14 cellular contexts compared by ENCODE assay signal in the genomic region with DNA sequence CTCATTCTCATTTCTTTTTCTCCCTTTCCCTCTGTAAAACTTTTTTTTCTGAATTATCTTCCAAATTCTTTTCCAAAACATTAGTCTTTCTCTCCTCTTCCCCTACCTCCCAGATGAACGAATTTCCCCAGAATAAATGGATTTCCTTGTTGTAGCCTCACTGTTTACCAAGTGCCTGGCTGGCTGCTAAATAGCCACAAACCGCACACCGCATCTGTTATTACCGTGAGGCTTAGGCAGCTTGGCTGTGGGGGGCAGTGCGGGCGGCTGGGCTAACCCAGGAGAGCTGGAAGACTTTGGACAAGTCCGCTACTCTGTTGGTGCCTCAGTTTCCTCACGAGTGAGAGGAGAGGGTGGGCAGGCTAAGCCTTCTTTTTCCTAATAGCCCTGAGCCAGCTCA. TPM values are rescaled to one million over a fixed set of nuclear protein-coding genes. Genes with fewer than 3 reads are reported as not detected.
DNase-seq lines count a peak whose midpoint lies in the region; ATAC-seq and TF ChIP-seq lines count a peak whose summit lies in the region.
"Had no signal": no experiment of that assay in that cellular context is flagged by ENCODE, and none has a peak within 500 bp of the region (broad histone marks: within the 10 kb centered on the region; RNA-seq: fewer than 3 reads in every experiment).

No MANE protein-coding gene starts in this region.

- H3K27ac Mint-ChIP-seq in nephron progenitor cell, result peak overlapping the region; percentile 10

- no peaks in the 10 kb centered on the region for H3K36me3 ChIP-seq in heart left ventricle
- no peaks in the 10 kb centered on the region for H3K36me3 ChIP-seq in vagina
- H3K36me3 ChIP-seq in Peyer's patch, result no peaks in the 10 kb centered on the region

- TF ChIP-seq POLR2A in heart left ventricle (IDR thresholded peaks at IDR 0.05) (no peak), vagina (IDR thresholded peaks at IDR 0.05) (no peak), Peyer's patch (IDR thresholded peaks at IDR 0.05) (no peak)

- H3K27ac ChIP-seq in heart left ventricle (peak overlapping the region; percentile 20 to 92 (median 64)), dorsolateral prefrontal cortex (peak overlapping the region in 56 of 59 donors; percentile 8 to 89 (median 75)), vagina (peak overlapping the region; percentile 72), Peyer's patch (peak overlapping the region in 2 of 4 donors; percentile 16 to 25)
- H3K27ac ChIP-seq: epithelial cell of prostate had no signal

- intact Hi-C loops in heart left ventricle (cut with DNase I), result loop anchor here in 9 of 10 donors (5.0 to 10.0 kb wide), 8 partner anchors 58 to 219 kb away; partner anchors contain the start of gene EEF1AKMT1 (in 3 of the 9)
- intact Hi-C loops in Right ventricle myocardium inferior (cut with DNase I), result loop anchor here (5.0 to 10.0 kb wide), 4 partner anchors 58 to 219 kb away; partner anchors contain the start of genes EEF1AKMT1 and XPO4
- intact Hi-C loops in dorsolateral prefrontal cortex (cut with DNase I), result loop anchor here (5.0 to 10.0 kb wide), 3 partner anchors 113 to 519 kb away; partner anchors contain the start of gene GJB2 (in 1 of the 2)
- intact Hi-C loops in vagina (cut with DNase I), result loop anchor here (10.0 kb wide), 1 partner anchor 211 kb away; no protein-coding TSS in a partner anchor

- H3K9me3 Mint-ChIP-seq in nephron progenitor cell, result no peaks in the 10 kb centered on the region
- H3K9me3 Mint-ChIP-seq: naive thymus-derived CD8-positive, alpha-beta T cell had no signal

- H3K4me3 ChIP-seq in heart left ventricle (peak overlapping the region in 1 of 12 donors; percentile 14), dorsolateral prefrontal cortex (peak overlapping the region in 21 of 59 donors; percentile 4 to 62 (median 48)), vagina (no peak overlapping the region), Peyer's patch (no peak overlapping the region)

- WGBS in heart left ventricle, 4 donors, result 68 to 78% (median 74%) methylated on average over 8 of the region's 8 CpGs

- peaks cover 18% of the 10 kb centered on the region for H3K27me3 Mint-ChIP-seq in nephron progenitor cell (ENCODE audit: low read depth, poor library complexity)

- ATAC-seq in heart left ventricle, result peak in 1 of 4 donors; percentile 4
- no peak for ATAC-seq in Right ventricle myocardium inferior
- ATAC-seq: naive thymus-derived CD8-positive, alpha-beta T cell; PC-3 had no signal

- no peaks in the 10 kb centered on the region for H3K9me3 ChIP-seq in heart left ventricle
- no peaks in the 10 kb centered on the region for H3K9me3 ChIP-seq in vagina
- H3K9me3 ChIP-seq in Peyer's patch, result no peaks in the 10 kb centered on the region

- H3K4me3 Mint-ChIP-seq in nephron progenitor cell, result no peak overlapping the region
- H3K4me3 Mint-ChIP-seq: naive thymus-derived CD8-positive, alpha-beta T cell had no signal

- peaks cover 41% of the 10 kb centered on the region for H3K4me1 Mint-ChIP-seq in nephron progenitor cell

- no peaks in the 10 kb centered on the region for H3K27me3 ChIP-seq in heart left ventricle
- H3K27me3 ChIP-seq in dorsolateral prefrontal cortex, result no peaks in the 10 kb centered on the region
- H3K27me3 ChIP-seq in vagina, result no peaks in the 10 kb centered on the region
- no peaks in the 10 kb centered on the region for H3K27me3 ChIP-seq in Peyer's patch

- peak in 1 of 5 donors; percentile 62 for DNase-seq in heart left ventricle
- no peak for DNase-seq in Right ventricle myocardium inferior (ENCODE audit: missing footprints)
- no peak for DNase-seq in dorsolateral prefrontal cortex
- DNase-seq in nephron progenitor cell, result no peak
- DNase-seq in vagina (ENCODE audit: extremely low spot score in 2 of 2), result no peak
- no peak for DNase-seq in NCI-H146 treated with DMSO at 0.1 percent for 48 hours (lab: John Stamatoyannopoulos, UW; ENCODE audit: unreplicated experiment)
- no peak for DNase-seq in activated T-cell treated with anti-CD3 and anti-CD28 coated beads, Interleukin-2, amount 50 U/mL, for 48 hours
- no peak for DNase-seq in Peyer's patch
- DNase-seq: activated CD8-positive, alpha-beta memory T cell treated with anti-CD3 and anti-CD28 coated beads, Interleukin-2, amount 50 U/mL, for 48 hours; Kasumi-1; naive thymus-derived CD8-positive, alpha-beta T cell; NCI-H2171; PC-3 had no signal

- H3K36me3 Mint-ChIP-seq in nephron progenitor cell (ENCODE audit: low read depth), result no peaks in the 10 kb centered on the region
- H3K36me3 Mint-ChIP-seq: naive thymus-derived CD8-positive, alpha-beta T cell had no signal

- H3K4me1 ChIP-seq in heart left ventricle, result peaks cover 0 to 37% (median 19%) of the 10 kb centered on the region in 12 donors
- peaks cover 16% of the 10 kb centered on the region for H3K4me1 ChIP-seq in vagina
- H3K4me1 ChIP-seq in Peyer's patch, result peaks cover 0 to 9% (median 0%) of the 10 kb centered on the region in 4 donors

- TF ChIP-seq CTCF in heart left ventricle (IDR thresholded peaks at IDR 0.05) (no peak), dorsolateral prefrontal cortex (IDR thresholded peaks at IDR 0.05 in 54 of 56, conservative IDR thresholded peaks at IDR 0.05 in 2 of 56; ENCODE audit: low read depth in 1 of 56, partially characterized antibody in 56 of 56) (peak in 2 of 56 donors; percentile 2 to 3), nephron progenitor cell (IDR thresholded peaks at IDR 0.05) (no peak), vagina (IDR thresholded peaks at IDR 0.05) (no peak), Peyer's patch (IDR thresholded peaks at IDR 0.05) (no peak)

RNA-seq across cellular contexts. Expression of gene IL17D, which starts 10.7 kb away (rescaled TPM):
- total RNA-seq in heart left ventricle, result 1 to 10 TPM in 4 of 9 donors, under 1 TPM in 5; 0.48 to 1.6 (median 0.95) TPM
- under 1 TPM; 0.30 to 0.44 TPM for polyA plus RNA-seq in heart left ventricle
- total RNA-seq in Right ventricle myocardium inferior, result 0.62 TPM
- 10 to 100 TPM; 24.8 to 94.2 (median 42.4) TPM for total RNA-seq in dorsolateral prefrontal cortex
- 3.7 TPM for total RNA-seq in vagina
- 1 to 10 TPM in 2 of 4 donors, not detected in 2; 2.4 to 3.9 TPM for total RNA-seq in Peyer's patch

RNA-seq across cellular contexts. Expression of gene EEF1AKMT1, which starts 59.6 kb away (rescaled TPM):
- total RNA-seq in heart left ventricle, result 10 to 100 TPM in 2 of 9 donors, 1 to 10 TPM in 7; 4.5 to 10.2 (median 8.3) TPM
- polyA plus RNA-seq in heart left ventricle, result 1 to 10 TPM; 8.8 to 8.9 TPM
- total RNA-seq in Right ventricle myocardium inferior, result 9.3 TPM
- 10 to 100 TPM in 89 of 120 experiments, 1 to 10 TPM in 31; 6.6 to 19.0 (median 12.2) TPM for total RNA-seq in dorsolateral prefrontal cortex
- total RNA-seq in vagina, result 6.9 TPM
- 1 to 10 TPM in 3 of 4 donors, not detected in 1; 1.4 to 3.6 (median 2.2) TPM for total RNA-seq in Peyer's patch
